Comparison of ENCODE assay signal across 17 cellular contexts in genomic region chr18:8686556-8686955, GRCh38.
"Had no signal": no experiment of that assay in that cellular context is flagged by ENCODE, and none has a peak within 500 bp of the region (broad histone marks: within the 10 kb centered on the region; RNA-seq: fewer than 3 reads in every experiment).

No MANE protein-coding gene starts in this region.

- H3K4me1 ChIP-seq: body of pancreas, colonic mucosa, uterus had no signal

- H3K9me3 Mint-ChIP-seq: activated B cell treated with CpG ODN at 0.5 μM for 24 hours; natural killer cell; stimulated activated effector memory CD8-positive, alpha-beta T cell treated with anti-CD3 and anti-CD28 coated beads, Interleukin-12 subunit alpha, Interleukin-12 subunit beta, amount 100 ng/mL, for 72 hours had no signal

- ATAC-seq: activated CD8-positive, alpha-beta T cell treated with anti-CD3 and anti-CD28 coated beads, Interleukin-2, amount 10 ng/mL, durations not matched to agents 7 days and 5 days; body of pancreas; left lobe of liver; natural killer cell; stimulated activated effector memory CD8-positive, alpha-beta T cell treated with anti-CD3 and anti-CD28 coated beads, Interleukin-12 subunit alpha, Interleukin-12 subunit beta, amount 100 ng/mL, for 72 hours had no signal

- H3K4me3 Mint-ChIP-seq: activated B cell treated with CpG ODN at 0.5 μM for 24 hours; activated CD8-positive, alpha-beta T cell treated with anti-CD3 and anti-CD28 coated beads, Interleukin-2, amount 10 ng/mL, durations not matched to agents 7 days and 5 days; activated naive CD8-positive, alpha-beta T cell; natural killer cell; stimulated activated effector memory CD8-positive, alpha-beta T cell treated with anti-CD3 and anti-CD28 coated beads, Interleukin-12 subunit alpha, Interleukin-12 subunit beta, amount 100 ng/mL, for 72 hours had no signal

- H3K36me3 Mint-ChIP-seq: activated naive CD8-positive, alpha-beta T cell; natural killer cell; stimulated activated effector memory CD8-positive, alpha-beta T cell treated with anti-CD3 and anti-CD28 coated beads, Interleukin-12 subunit alpha, Interleukin-12 subunit beta, amount 100 ng/mL, for 72 hours had no signal

- DNase-seq: activated B cell treated with CpG ODN at 0.5 μM for 24 hours; activated CD4-positive, alpha-beta T cell treated with anti-CD3 and anti-CD28 coated beads for 48 hours; activated CD8-positive, alpha-beta memory T cell treated with anti-CD3 and anti-CD28 coated beads, Interleukin-2, amount 50 U/mL, for 4 hours; activated CD8-positive, alpha-beta T cell treated with anti-CD3 and anti-CD28 coated beads, Interleukin-2, amount 10 ng/mL, durations not matched to agents 7 days and 5 days; activated effector memory CD4-positive, alpha-beta T cell treated with anti-CD3 and anti-CD28 coated beads, Interleukin-2, amount 50 U/mL, for 16 hours; activated T-cell treated with anti-CD3 and anti-CD28 coated beads, Interleukin-2, amount 50 U/mL, for 48 hours; amygdala; body of pancreas; central memory CD4-positive, alpha-beta T cell; colonic mucosa; islet precursor cell; natural killer cell; posterior cingulate gyrus; uterus had no signal

- H3K27me3 ChIP-seq: body of pancreas, colonic mucosa, uterus had no signal

- H3K4me3 ChIP-seq: body of pancreas, colonic mucosa, uterus had no signal

- H3K4me1 Mint-ChIP-seq: activated B cell treated with CpG ODN at 0.5 μM for 24 hours; natural killer cell; stimulated activated effector memory CD8-positive, alpha-beta T cell treated with anti-CD3 and anti-CD28 coated beads, Interleukin-12 subunit alpha, Interleukin-12 subunit beta, amount 100 ng/mL, for 72 hours had no signal

- H3K36me3 ChIP-seq: colonic mucosa, uterus had no signal

- H3K9me3 ChIP-seq: body of pancreas, colonic mucosa, uterus had no signal

- H3K27ac ChIP-seq: body of pancreas, colonic mucosa, uterus had no signal

- H3K27ac Mint-ChIP-seq: activated B cell treated with CpG ODN at 0.5 μM for 24 hours; activated CD8-positive, alpha-beta T cell treated with anti-CD3 and anti-CD28 coated beads, Interleukin-2, amount 10 ng/mL, durations not matched to agents 7 days and 5 days; activated naive CD8-positive, alpha-beta T cell; natural killer cell; stimulated activated effector memory CD8-positive, alpha-beta T cell treated with anti-CD3 and anti-CD28 coated beads, Interleukin-12 subunit alpha, Interleukin-12 subunit beta, amount 100 ng/mL, for 72 hours had no signal

- H3K27me3 Mint-ChIP-seq: activated B cell treated with CpG ODN at 0.5 μM for 24 hours; activated naive CD8-positive, alpha-beta T cell had no signal
